Comparison of ENCODE assay signal across 8 cellular contexts in genomic region chr12:109097435-109098141, GRCh38. TPM values are rescaled to one million over a fixed set of nuclear protein-coding genes. Genes with fewer than 3 reads are reported as not detected.
DNase-seq lines count a peak whose midpoint lies in the region; ATAC-seq and TF ChIP-seq lines count a peak whose summit lies in the region.

Gene UNG, plus strand, starts transcription at chr12:109097597. Its CDS starts 83 bp downstream, at chr12:109097680.

- peak within 1 kb of the TSS; percentile 87 for H3K4me3 Mint-ChIP-seq in T-helper 1 cell treated with Interleukin-12 subunit alpha and Interleukin-12 subunit beta and Interleukin-4 antibody, amounts not matched to agents 30 μg/mL and 1 μg/mL, for 36 hours

- no peak for TF ChIP-seq POLR2A in upper lobe of left lung (IDR thresholded peaks at IDR 0.05)

- H3K27me3 ChIP-seq in heart right ventricle: no peaks in the 10 kb centered on the region
- H3K27me3 ChIP-seq in upper lobe of left lung: no peaks in the 10 kb centered on the region

- in situ Hi-C loops in GM13977 (cut with MboI; ENCODE audit: low pct_unique_long_range_greater_than_20kb, low sequenced_read_pairs, unreplicated experiment): loop anchor here (25.0 kb wide), 2 partner anchors 235 to 435 kb away; partner anchors contain the start of gene SSH1

- no peaks in the 10 kb centered on the region for H3K9me3 Mint-ChIP-seq in T-helper 1 cell treated with Interleukin-12 subunit alpha and Interleukin-12 subunit beta and Interleukin-4 antibody, amounts not matched to agents 30 μg/mL and 1 μg/mL, for 36 hours

- DNase-seq in GM13977 (ENCODE audit: low spot score): peak; percentile 99
- DNase-seq in NCI-H1694 treated with DMSO at 0.1 percent for 48 hours (lab: John Stamatoyannopoulos, UW): peak; percentile 89
- DNase-seq in amniotic epithelial cell (ENCODE audit: low read depth): peak; percentile 86
- DNase-seq in heart right ventricle: peak; percentile 98
- peak; percentile 99 for DNase-seq in posterior vena cava (ENCODE audit: low spot score)
- peak; percentile 97 to 98 for DNase-seq in upper lobe of left lung

- TF ChIP-seq CTCF in GM13977 (IDR thresholded peaks at IDR 0.05; ENCODE audit: extremely low read depth, insufficient read depth, missing control alignments): no peak
- no peak for TF ChIP-seq CTCF in heart right ventricle (IDR thresholded peaks at IDR 0.05)
- TF ChIP-seq CTCF in upper lobe of left lung (IDR thresholded peaks at IDR 0.05): no peak

- intact Hi-C loops in heart right ventricle (cut with DNase I): loop anchor here in 3 of 10 donors (10.0 kb wide), 6 partner anchors 143 to 533 kb away; partner anchors contain the start of genes DAO (in 2 of the 3), ISCU (in 1 of the 3) and SART3 (in 1 of the 3)
- intact Hi-C loops in posterior vena cava (cut with DNase I): loop anchor here (10.0 kb wide), 1 partner anchor 533 kb away; the partner anchor contains the start of genes ISCU (in 2 of the 2) and SART3 (in 2 of the 2)

- no peaks in the 10 kb centered on the region for H3K27me3 Mint-ChIP-seq in T-helper 1 cell treated with Interleukin-12 subunit alpha and Interleukin-12 subunit beta and Interleukin-4 antibody, amounts not matched to agents 30 μg/mL and 1 μg/mL, for 36 hours (ENCODE audit: low read depth)

- peak within 1 kb of the TSS; percentile 62 to 91 (median 79) for H3K4me3 ChIP-seq in heart right ventricle
- peak within 1 kb of the TSS; percentile 79 to 91 (median 82) for H3K4me3 ChIP-seq in upper lobe of left lung

- WGBS in heart right ventricle, 2 donors: 1% methylated on average over 65 to 68 of the region's 68 CpGs
- 1 to 3% methylated on average over 18 to 37 of the region's 68 CpGs for WGBS in upper lobe of left lung, 2 donors

- no peak for TF ChIP-seq EP300 in upper lobe of left lung (IDR thresholded peaks at IDR 0.05)

- H3K36me3 Mint-ChIP-seq in T-helper 1 cell treated with Interleukin-12 subunit alpha and Interleukin-12 subunit beta and Interleukin-4 antibody, amounts not matched to agents 30 μg/mL and 1 μg/mL, for 36 hours (ENCODE audit: low read depth): peaks cover 23% of the 10 kb centered on the region

- H3K27ac Mint-ChIP-seq in T-helper 1 cell treated with Interleukin-12 subunit alpha and Interleukin-12 subunit beta and Interleukin-4 antibody, amounts not matched to agents 30 μg/mL and 1 μg/mL, for 36 hours: peak within 1 kb of the TSS; percentile 76

- H3K36me3 ChIP-seq in heart right ventricle (peaks cover 0 to 30% (median 13%) of the 10 kb centered on the region in 9 donors), upper lobe of left lung (peaks cover 0 to 12% (median 5%) of the 10 kb centered on the region in 4 donors)

- H3K4me1 Mint-ChIP-seq in T-helper 1 cell treated with Interleukin-12 subunit alpha and Interleukin-12 subunit beta and Interleukin-4 antibody, amounts not matched to agents 30 μg/mL and 1 μg/mL, for 36 hours (ENCODE audit: low read depth): peaks cover 34% of the 10 kb centered on the region

- H3K27ac ChIP-seq in heart right ventricle (peak within 1 kb of the TSS; percentile 66 to 94 (median 88)), upper lobe of left lung (peak within 1 kb of the TSS; percentile 68 to 93 (median 86))

- H3K9me3 ChIP-seq in heart right ventricle (no peaks in the 10 kb centered on the region), upper lobe of left lung (no peaks in the 10 kb centered on the region)

- ATAC-seq in HG02885 (IDR thresholded peaks at IDR 0.05; ENCODE audit: poor library complexity, unreplicated experiment) (peak; percentile 92), heart right ventricle (peak; percentile 95 to 98 (median 97)), upper lobe of left lung (ENCODE audit: low FRiP score in 2 of 2) (peak; percentile 97)

- peaks cover 18 to 41% (median 28%) of the 10 kb centered on the region in 9 donors for H3K4me1 ChIP-seq in heart right ventricle
- H3K4me1 ChIP-seq in upper lobe of left lung: peaks cover 22 to 42% (median 26%) of the 10 kb centered on the region in 4 donors

RNA-seq across cellular contexts. Expression of gene UNG, which starts in this region (rescaled TPM):
- 10 to 100 TPM; 21.6 to 37.3 (median 27.8) TPM for total RNA-seq in heart right ventricle
- 10 to 100 TPM; 14.2 to 17.0 TPM for polyA plus RNA-seq in heart right ventricle
- 10 to 100 TPM; 10.3 to 11.1 TPM for total RNA-seq in posterior vena cava
- 10 to 100 TPM in 4 of 6 donors, 1 to 10 TPM in 2; 8.2 to 27.6 (median 15.5) TPM for total RNA-seq in upper lobe of left lung

Comparison
In these comparisons a context has a peak if more than half of its experiments do, and no peak if none do; other contexts are left out.
1. Peak in every context shown above with its lines: DNase-seq, ATAC-seq, H3K4me3 ChIP-seq and H3K27ac ChIP-seq.